In the genomic region with DNA sequence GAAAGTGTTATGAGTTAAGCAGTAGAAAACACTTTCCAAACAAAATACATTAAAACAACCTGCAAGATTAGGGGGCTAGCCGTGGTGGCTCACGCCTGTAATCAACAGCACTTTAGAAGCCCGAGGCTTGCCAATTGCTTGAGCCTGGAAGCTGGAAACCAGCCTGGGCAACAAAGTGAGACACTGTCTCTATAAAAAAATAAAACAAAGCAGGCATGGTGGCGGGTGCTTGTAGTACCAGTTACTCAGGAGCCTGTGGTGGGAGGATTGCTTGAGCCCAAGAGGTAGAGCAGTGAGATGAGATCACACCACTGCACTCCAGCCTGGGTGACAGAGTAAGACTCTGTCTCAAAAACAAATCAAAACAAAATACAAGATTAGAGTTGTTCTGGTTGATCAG, we compare ENCODE assay signal across 18 cellular contexts.
A peak's percentile ranks its signal among the peaks of the same experiment; 100 is the strongest.
DNase-seq lines count a peak whose midpoint lies in the region; ATAC-seq and TF ChIP-seq lines count a peak whose summit lies in the region.
"Had no signal": no experiment of that assay in that cellular context is flagged by ENCODE, and none has a peak within 500 bp of the region (broad histone marks: within the 10 kb centered on the region; RNA-seq: fewer than 3 reads in every experiment).

No MANE protein-coding gene starts in this region.

- no peak overlapping the region for H3K4me3 Mint-ChIP-seq in stimulated activated naive B cell treated with anti-CD40 and anti-IgM and Interleukin-4, amounts not matched to agents 10 μg/mL and 1 μg/mL and 100 μg/mL, for 72 hours
- H3K4me3 Mint-ChIP-seq: activated CD8-positive, alpha-beta memory T cell treated with anti-CD3 and anti-CD28 coated beads, Interleukin-2, amount 10 ng/mL, durations not matched to agents 7 days and 5 days; CD4-positive, CD25-positive, alpha-beta regulatory T cell; memory B cell; neural crest cell; T-cell had no signal

- ATAC-seq in GM21825 (IDR thresholded peaks at IDR 0.05; ENCODE audit: unreplicated experiment), result no peak
- ATAC-seq in stimulated activated naive B cell treated with anti-CD40 and anti-IgM and Interleukin-4, amounts not matched to agents 10 μg/mL and 1 μg/mL and 100 μg/mL, for 72 hours (replicated peaks), result no peak
- ATAC-seq: activated CD8-positive, alpha-beta memory T cell treated with anti-CD3 and anti-CD28 coated beads, Interleukin-2, amount 10 ng/mL, durations not matched to agents 7 days and 5 days; body of pancreas; T-cell had no signal

- H3K27me3 Mint-ChIP-seq in stimulated activated naive B cell treated with anti-CD40 and anti-IgM and Interleukin-4, amounts not matched to agents 10 μg/mL and 1 μg/mL and 100 μg/mL, for 72 hours, result no peaks in the 10 kb centered on the region
- H3K27me3 Mint-ChIP-seq: activated CD8-positive, alpha-beta memory T cell treated with anti-CD3 and anti-CD28 coated beads, Interleukin-2, amount 10 ng/mL, durations not matched to agents 7 days and 5 days; CD4-positive, CD25-positive, alpha-beta regulatory T cell; memory B cell; T-cell had no signal

- no peak overlapping the region for H3K4me3 ChIP-seq in epithelial cell of esophagus (ENCODE audit: low read length)
- H3K4me3 ChIP-seq: body of pancreas had no signal

- no peaks in the 10 kb centered on the region for H3K9me3 Mint-ChIP-seq in stimulated activated naive B cell treated with anti-CD40 and anti-IgM and Interleukin-4, amounts not matched to agents 10 μg/mL and 1 μg/mL and 100 μg/mL, for 72 hours
- H3K9me3 Mint-ChIP-seq: neural crest cell, T-cell had no signal

- TF ChIP-seq CTCF in epithelial cell of esophagus (IDR thresholded peaks at IDR 0.05; ENCODE audit: insufficient read depth, low read depth, low read length, missing control alignments), result no peak

- DNase-seq in NCI-H1092 (lab: John Stamatoyannopoulos, UW) (peak; percentile 10), NCI-H1092 treated with DMSO at 0.1 percent for 48 hours (lab: John Stamatoyannopoulos, UW) (no peak), epithelial cell of esophagus (ENCODE audit: low read depth) (peak; percentile 4), midbrain (lab: John Stamatoyannopoulos, UW) (peak; percentile 40), superior temporal gyrus (ENCODE audit: extremely low spot score) (peak; percentile 57), T-helper 1 cell (no peak)
- no peak for DNase-seq in stimulated activated naive B cell treated with anti-CD40 and anti-IgM and Interleukin-4, amounts not matched to agents 10 μg/mL and 1 μg/mL and 100 μg/mL, for 72 hours
- DNase-seq: activated CD4-positive, CD25-positive, alpha-beta regulatory T cell; activated CD8-positive, alpha-beta memory T cell treated with anti-CD3 and anti-CD28 coated beads, Interleukin-2, amount 10 ng/mL, durations not matched to agents 7 days and 5 days; body of pancreas; CD4-positive, CD25-positive, alpha-beta regulatory T cell; NCI-H146; NCI-H524 treated with DMSO at 0.1 percent for 48 hours; stimulated activated CD4-positive, alpha-beta T cell treated with anti-CD3 and anti-CD28 coated beads, Interleukin-12 subunit alpha, Interleukin-12 subunit beta, amount 100 ng/mL, for 4 hours; T-cell had no signal

- H3K27ac Mint-ChIP-seq in stimulated activated naive B cell treated with anti-CD40 and anti-IgM and Interleukin-4, amounts not matched to agents 10 μg/mL and 1 μg/mL and 100 μg/mL, for 72 hours, result no peak overlapping the region
- H3K27ac Mint-ChIP-seq: CD4-positive, CD25-positive, alpha-beta regulatory T cell; memory B cell; T-cell had no signal

- H3K4me1 Mint-ChIP-seq in stimulated activated naive B cell treated with anti-CD40 and anti-IgM and Interleukin-4, amounts not matched to agents 10 μg/mL and 1 μg/mL and 100 μg/mL, for 72 hours, result no peaks in the 10 kb centered on the region
- H3K4me1 Mint-ChIP-seq: activated CD8-positive, alpha-beta memory T cell treated with anti-CD3 and anti-CD28 coated beads, Interleukin-2, amount 10 ng/mL, durations not matched to agents 7 days and 5 days; CD4-positive, CD25-positive, alpha-beta regulatory T cell; memory B cell; T-cell had no signal

- no peaks in the 10 kb centered on the region for H3K36me3 Mint-ChIP-seq in stimulated activated naive B cell treated with anti-CD40 and anti-IgM and Interleukin-4, amounts not matched to agents 10 μg/mL and 1 μg/mL and 100 μg/mL, for 72 hours
- H3K36me3 Mint-ChIP-seq: activated CD8-positive, alpha-beta memory T cell treated with anti-CD3 and anti-CD28 coated beads, Interleukin-2, amount 10 ng/mL, durations not matched to agents 7 days and 5 days; CD4-positive, CD25-positive, alpha-beta regulatory T cell; memory B cell; T-cell had no signal

Comparison
In these comparisons a context has a peak if more than half of its experiments do, and no peak if none do; other contexts are left out.
1. DNase-seq: peak in NCI-H1092 (single experiment), epithelial cell of esophagus (single experiment), midbrain (single experiment) and superior temporal gyrus (single experiment); none in NCI-H1092 treated with DMSO at 0.1 percent for 48 hours (single experiment), stimulated activated naive B cell treated with anti-CD40 and anti-IgM and Interleukin-4, amounts not matched to agents 10 μg/mL and 1 μg/mL and 100 μg/mL, for 72 hours (single experiment) and T-helper 1 cell (0 of 5).